In genomic region chr13:29850213-29850898, GRCh38 we compare ENCODE assay signal across 8 cellular contexts. TPM values are rescaled to one million over a fixed set of nuclear protein-coding genes. Genes with fewer than 3 reads are reported as not detected.
DNase-seq lines count a peak whose midpoint lies in the region; ATAC-seq and TF ChIP-seq lines count a peak whose summit lies in the region.

A gene with protein sequence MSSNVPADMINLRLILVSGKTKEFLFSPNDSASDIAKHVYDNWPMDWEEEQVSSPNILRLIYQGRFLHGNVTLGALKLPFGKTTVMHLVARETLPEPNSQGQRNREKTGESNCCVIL (minus strand): TSS chr13:29850617. CDS start chr13:29849538, 1,079 bp downstream.

- H3K27ac ChIP-seq in mammary epithelial cell (ENCODE audit: insufficient read depth, low read depth, low read length) = peak within 1 kb of the TSS; percentile 92
- peak within 1 kb of the TSS; percentile 87 to 99 (median 96) for H3K27ac ChIP-seq in skin epidermis

- H3K9ac ChIP-seq in mammary epithelial cell (ENCODE audit: insufficient read depth, low read length) = peak within 1 kb of the TSS; percentile 97

- no peaks in the 10 kb centered on the region for H3K27me3 ChIP-seq in mammary epithelial cell (ENCODE audit: insufficient read depth, low read length)

- TSS peak; percentile 42 for BruUV-seq in mammary epithelial cell (replicated peaks; lab: Mats Ljungman, UMichigan)

- no peak for TF ChIP-seq CTCF in WI38 (IDR thresholded peaks at IDR 0.05; ENCODE audit: low read depth, low read length)
- no peak for TF ChIP-seq CTCF in mammary epithelial cell (conservative IDR thresholded peaks at IDR 0.05 in 1 of 2, IDR thresholded peaks at IDR 0.05 in 1 of 2; ENCODE audit: extremely low read depth in 1 of 2, insufficient read depth in 1 of 2, low read depth in 1 of 2, low read length in 2 of 2)

- ATAC-seq in GM18909 (IDR thresholded peaks at IDR 0.05; ENCODE audit: poor library complexity, unreplicated experiment) (peak; percentile 90), HG03159 (IDR thresholded peaks at IDR 0.05; ENCODE audit: unreplicated experiment) (peak; percentile 90)

- peak within 1 kb of the TSS; percentile 75 for H2AFZ ChIP-seq in mammary epithelial cell (ENCODE audit: low read depth, low read length)

- intact Hi-C loops in mammary epithelial cell (cut with micrococcal nuclease) = loop anchor here (1.0 kb wide), 1 partner anchor 263 kb away; no protein-coding TSS in a partner anchor

- H3K36me3 ChIP-seq in mammary epithelial cell (ENCODE audit: insufficient read depth, low read length) = no peaks in the 10 kb centered on the region

- CTCF ChIA-PET in mammary epithelial cell (lab: Charles Lee; ENCODE audit: low non-redundant PET) = interaction anchor here (0.6 to 1.8 kb wide), 6 partner anchors 27 to 580 kb away, joined by 3 to 17 read pairs (median 10); no protein-coding TSS in a partner anchor

- no peaks in the 10 kb centered on the region for H4K20me1 ChIP-seq in mammary epithelial cell (ENCODE audit: insufficient read depth, low read length)

- H3K4me1 ChIP-seq in mammary epithelial cell (ENCODE audit: insufficient read depth, low read length) = peaks cover 10% of the 10 kb centered on the region

- peak within 1 kb of the TSS; percentile 94 for H3K4me2 ChIP-seq in mammary epithelial cell (ENCODE audit: insufficient read depth, low read depth, low read length)

- H3K79me2 ChIP-seq in mammary epithelial cell (ENCODE audit: insufficient read depth, low read length) = peaks cover 42% of the 10 kb centered on the region

- dilution Hi-C loops in mammary epithelial cell (cut with HindIII; ENCODE audit: low sequenced_read_pairs) = no loop called here

- peak within 1 kb of the TSS; percentile 96 for H3K4me3 ChIP-seq in WI38 (ENCODE audit: low read depth, low read length)
- H3K4me3 ChIP-seq in mammary epithelial cell (replicated peaks in 1 of 3; ENCODE audit: insufficient read depth in 1 of 3, low read depth in 2 of 3, low read length in 3 of 3) = peak within 1 kb of the TSS; percentile 83 to 93 (median 87)
- peak within 1 kb of the TSS; percentile 66 to 93 (median 81) for H3K4me3 ChIP-seq in skin epidermis

- H3K9me3 ChIP-seq in mammary epithelial cell (replicated peaks; ENCODE audit: insufficient read depth, low read length) = no peaks in the 10 kb centered on the region

- peak; percentile 98 for DNase-seq in AG08395 (ENCODE audit: low spot score)
- peak; percentile 83 for DNase-seq in NCI-H2227 treated with DMSO at 0.1 percent for 48 hours (lab: John Stamatoyannopoulos, UW)
- peak; percentile 95 for DNase-seq in mammary epithelial cell
- DNase-seq in iPS-NIHi11 (ENCODE audit: low spot score) = peak; percentile 99

- 19% methylated on average over 8 of the region's 64 CpGs for WGBS in mammary epithelial cell (ENCODE audit: low coverage, missing lambda C conversion rate)

- in situ Hi-C loops in mammary epithelial cell (cut with MboI; ENCODE audit: low sequenced_read_pairs in 2 of 2) = no loop called here

RNA-seq across cellular contexts. Expression of the gene that starts here (rescaled TPM):
- total RNA-seq in mammary epithelial cell = 10 to 100 TPM; 11.4 to 19.0 TPM
- polyA plus RNA-seq in mammary epithelial cell = 5.2 TPM
- polyA minus RNA-seq in mammary epithelial cell = 1.2 TPM

Comparison
In these comparisons a context has a peak if more than half of its experiments do, and no peak if none do; other contexts are left out.
1. Peak in every context shown above with its lines: DNase-seq, ATAC-seq, H3K4me3 ChIP-seq and H3K27ac ChIP-seq.